10 cellular contexts compared by ENCODE assay signal in the genomic region with DNA sequence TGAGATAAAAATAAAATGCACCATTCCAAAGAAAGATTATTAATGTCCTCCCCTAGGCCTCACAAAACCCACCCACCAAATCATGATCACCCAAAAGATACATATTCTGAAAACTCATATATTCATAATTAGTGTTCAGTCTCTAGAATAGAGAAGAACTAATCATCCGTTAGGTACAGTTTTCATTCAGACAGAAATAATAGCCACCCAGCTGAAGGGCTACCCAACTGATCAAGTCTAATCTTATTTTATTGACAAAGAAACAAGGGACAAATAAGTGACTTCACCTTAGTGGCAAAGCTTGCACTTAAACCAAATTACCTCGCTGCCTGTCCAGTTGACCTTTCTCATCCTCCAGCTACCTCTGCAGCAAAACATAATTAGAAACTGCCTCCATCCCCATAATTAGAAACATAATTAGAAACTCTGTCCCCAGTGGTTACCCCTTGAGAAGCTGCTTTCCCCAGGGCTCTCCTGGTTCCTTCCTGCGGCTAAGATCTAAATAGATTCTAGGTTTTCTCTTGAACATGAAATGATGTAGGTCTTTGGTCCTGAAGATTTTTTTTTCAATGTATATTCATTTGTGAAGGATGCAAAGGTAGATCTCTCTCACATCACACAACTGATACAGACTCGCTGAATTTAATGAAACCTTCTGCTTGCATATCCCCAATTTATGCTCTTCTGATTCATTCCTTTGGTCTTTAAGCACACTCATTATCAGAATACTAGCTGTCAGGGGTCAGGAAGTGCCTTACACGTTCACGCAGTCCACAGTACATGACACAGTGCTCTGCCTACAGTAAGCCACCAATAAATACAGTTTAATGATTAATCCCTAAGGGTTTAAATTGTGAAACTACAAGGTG. TPM values are rescaled to one million over a fixed set of nuclear protein-coding genes. Genes with fewer than 3 reads are reported as not detected.
DNase-seq lines count a peak whose midpoint lies in the region; ATAC-seq and TF ChIP-seq lines count a peak whose summit lies in the region.
"Had no signal": no experiment of that assay in that cellular context is flagged by ENCODE, and none has a peak within 500 bp of the region (broad histone marks: within the 10 kb centered on the region; RNA-seq: fewer than 3 reads in every experiment).

No MANE protein-coding gene starts in this region.

- no peak for TF ChIP-seq POLR2A in suprapubic skin (IDR thresholded peaks at IDR 0.05)

- H3K79me2 ChIP-seq in PC-9 (ENCODE audit: low read depth), result no peaks in the 10 kb centered on the region; the same call in 1 of the 2 replicates

- H3K36me3 ChIP-seq in liver (ENCODE audit: control insufficient read depth in 4 of 4, insufficient read depth in 3 of 4, low read depth in 1 of 4, low read length in 3 of 4) (no peaks in the 10 kb centered on the region), suprapubic skin (no peaks in the 10 kb centered on the region), PC-9 (ENCODE audit: low read depth) (no peaks in the 10 kb centered on the region)
- H3K36me3 ChIP-seq: breast epithelium had no signal

- BruUV-seq in PC-9 (replicated peaks; lab: Mats Ljungman, UMichigan), result no TSS peak

- peak; percentile 81 for ATAC-seq in GM18520 (IDR thresholded peaks at IDR 0.05; ENCODE audit: unreplicated experiment)
- ATAC-seq in GM21447 (IDR thresholded peaks at IDR 0.05; ENCODE audit: unreplicated experiment), result peak; percentile 93
- ATAC-seq in HG03342 (IDR thresholded peaks at IDR 0.05; ENCODE audit: unreplicated experiment), result peak; percentile 90

- POLR2A ChIA-PET in PC-9 (lab: Charles Lee; ENCODE audit: unreplicated experiment), result no interaction called here

- H3F3A ChIP-seq in PC-9 (ENCODE audit: insufficient read depth, low read depth), result peaks cover 1% of the 10 kb centered on the region; the same call in 1 of the 2 replicates

- no peak overlapping the region for H2AFZ ChIP-seq in PC-9

- H3K9me3 ChIP-seq in liver (ENCODE audit: control insufficient read depth in 4 of 4, low read length in 3 of 4) (no peaks in the 10 kb centered on the region), suprapubic skin (no peaks in the 10 kb centered on the region), PC-9 (ENCODE audit: insufficient read depth, low read depth) (no peaks in the 10 kb centered on the region)
- H3K9me3 ChIP-seq: breast epithelium had no signal

- TF ChIP-seq EP300 in suprapubic skin (IDR thresholded peaks at IDR 0.05), result no peak

- WGBS in liver, result 68% methylated on average over 6 of the region's 6 CpGs
- WGBS in suprapubic skin, result 83% methylated on average over 6 of the region's 6 CpGs

- H3K4me3 ChIP-seq in liver (ENCODE audit: low read depth in 1 of 3, low read length in 3 of 3) (no peak overlapping the region), suprapubic skin (no peak overlapping the region), PC-9 (no peak overlapping the region)
- H3K4me3 ChIP-seq: breast epithelium had no signal

- H3K27ac ChIP-seq in liver (ENCODE audit: low read depth in 1 of 2, low read length in 2 of 2), result no peak overlapping the region
- no peak overlapping the region for H3K27ac ChIP-seq in suprapubic skin
- no peak overlapping the region for H3K27ac ChIP-seq in PC-9
- H3K27ac ChIP-seq: breast epithelium had no signal

- CTCF ChIA-PET in PC-9 (lab: Charles Lee), result no interaction called here

- intact Hi-C loops in PC-9 (cut with micrococcal nuclease; ENCODE audit: unreplicated experiment), result no loop called here

- H3K4me2 ChIP-seq in PC-9, result no peak overlapping the region

- DNase-seq in iPS-NIHi7 (ENCODE audit: extremely low spot score), result no peak
- no peak for DNase-seq in suprapubic skin (ENCODE audit: low spot score in 2 of 2)
- no peak for DNase-seq in D341Med (ENCODE audit: low spot score)
- no peak for DNase-seq in PC-9
- DNase-seq: NCI-H1930 had no signal

- no peaks in the 10 kb centered on the region; the same call in 1 of the 2 replicates for H4K20me1 ChIP-seq in PC-9 (ENCODE audit: insufficient read depth)

- no peak for TF ChIP-seq CTCF in liver (IDR thresholded peaks at IDR 0.05; ENCODE audit: low read depth, low read length, missing input control)
- TF ChIP-seq CTCF in suprapubic skin (IDR thresholded peaks at IDR 0.05), result no peak
- no peak for TF ChIP-seq CTCF in PC-9 (conservative IDR thresholded peaks at IDR 0.05)

- H3K4me1 ChIP-seq in liver (ENCODE audit: control insufficient read depth in 4 of 4, insufficient read depth in 4 of 4, low read length in 3 of 4) (peaks cover 0 to 11% (median 5%) of the 10 kb centered on the region in 4 donors), suprapubic skin (no peaks in the 10 kb centered on the region), PC-9 (replicated peaks; ENCODE audit: insufficient read depth) (no peaks in the 10 kb centered on the region)
- H3K4me1 ChIP-seq: breast epithelium had no signal

- no peak for TF ChIP-seq RAD21 in liver (IDR thresholded peaks at IDR 0.05)

- H3K27me3 ChIP-seq in liver (ENCODE audit: control insufficient read depth in 4 of 4, insufficient read depth in 4 of 4, low read length in 3 of 4) (no peaks in the 10 kb centered on the region), suprapubic skin (no peaks in the 10 kb centered on the region), PC-9 (ENCODE audit: insufficient read depth, low read depth) (no peaks in the 10 kb centered on the region)
- H3K27me3 ChIP-seq: breast epithelium had no signal

- no peaks in the 10 kb centered on the region; the same call in 1 of the 2 replicates for H3K9me2 ChIP-seq in PC-9 (ENCODE audit: insufficient read depth)

- H3K9ac ChIP-seq in liver (ENCODE audit: low read depth in 1 of 2, low read length in 2 of 2), result no peak overlapping the region

TF ChIP-seq in liver, 16 proteins besides CTCF, POLR2A, EP300 and RAD21:
- TF ChIP-seq EGR1 (IDR thresholded peaks at IDR 0.05; ENCODE audit: low read depth in 2 of 2) (no peak), FOXA2 (IDR thresholded peaks at IDR 0.05) (peak; percentile 18), SP1 (IDR thresholded peaks at IDR 0.05) (peak; percentile 32), GABPA (IDR thresholded peaks at IDR 0.05 in 1 of 2, conservative IDR thresholded peaks at IDR 0.05 in 1 of 2) (no peak), TAF1 (conservative IDR thresholded peaks at IDR 0.05) (no peak), HNF4G (IDR thresholded peaks at IDR 0.05) (no peak), FOXA1 (IDR thresholded peaks at IDR 0.05) (peak; percentile 29), RXRA (IDR thresholded peaks at IDR 0.05) (peak; percentile 34 to 67), HNF4A (conservative IDR thresholded peaks at IDR 0.05) (peak; percentile 68 to 82), JUND (IDR thresholded peaks at IDR 0.05) (peak in 1 of 2 donors; percentile 52), YY1 (IDR thresholded peaks at IDR 0.05) (no peak)
- TF ChIP-seq, protein P1, sequence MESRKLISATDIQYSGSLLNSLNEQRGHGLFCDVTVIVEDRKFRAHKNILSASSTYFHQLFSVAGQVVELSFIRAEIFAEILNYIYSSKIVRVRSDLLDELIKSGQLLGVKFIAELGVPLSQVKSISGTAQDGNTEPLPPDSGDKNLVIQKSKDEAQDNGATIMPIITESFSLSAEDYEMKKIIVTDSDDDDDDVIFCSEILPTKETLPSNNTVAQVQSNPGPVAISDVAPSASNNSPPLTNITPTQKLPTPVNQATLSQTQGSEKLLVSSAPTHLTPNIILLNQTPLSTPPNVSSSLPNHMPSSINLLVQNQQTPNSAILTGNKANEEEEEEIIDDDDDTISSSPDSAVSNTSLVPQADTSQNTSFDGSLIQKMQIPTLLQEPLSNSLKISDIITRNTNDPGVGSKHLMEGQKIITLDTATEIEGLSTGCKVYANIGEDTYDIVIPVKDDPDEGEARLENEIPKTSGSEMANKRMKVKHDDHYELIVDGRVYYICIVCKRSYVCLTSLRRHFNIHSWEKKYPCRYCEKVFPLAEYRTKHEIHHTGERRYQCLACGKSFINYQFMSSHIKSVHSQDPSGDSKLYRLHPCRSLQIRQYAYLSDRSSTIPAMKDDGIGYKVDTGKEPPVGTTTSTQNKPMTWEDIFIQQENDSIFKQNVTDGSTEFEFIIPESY (IDR thresholded peaks at IDR 0.05), result peak; percentile 26
- TF ChIP-seq, protein P2, sequence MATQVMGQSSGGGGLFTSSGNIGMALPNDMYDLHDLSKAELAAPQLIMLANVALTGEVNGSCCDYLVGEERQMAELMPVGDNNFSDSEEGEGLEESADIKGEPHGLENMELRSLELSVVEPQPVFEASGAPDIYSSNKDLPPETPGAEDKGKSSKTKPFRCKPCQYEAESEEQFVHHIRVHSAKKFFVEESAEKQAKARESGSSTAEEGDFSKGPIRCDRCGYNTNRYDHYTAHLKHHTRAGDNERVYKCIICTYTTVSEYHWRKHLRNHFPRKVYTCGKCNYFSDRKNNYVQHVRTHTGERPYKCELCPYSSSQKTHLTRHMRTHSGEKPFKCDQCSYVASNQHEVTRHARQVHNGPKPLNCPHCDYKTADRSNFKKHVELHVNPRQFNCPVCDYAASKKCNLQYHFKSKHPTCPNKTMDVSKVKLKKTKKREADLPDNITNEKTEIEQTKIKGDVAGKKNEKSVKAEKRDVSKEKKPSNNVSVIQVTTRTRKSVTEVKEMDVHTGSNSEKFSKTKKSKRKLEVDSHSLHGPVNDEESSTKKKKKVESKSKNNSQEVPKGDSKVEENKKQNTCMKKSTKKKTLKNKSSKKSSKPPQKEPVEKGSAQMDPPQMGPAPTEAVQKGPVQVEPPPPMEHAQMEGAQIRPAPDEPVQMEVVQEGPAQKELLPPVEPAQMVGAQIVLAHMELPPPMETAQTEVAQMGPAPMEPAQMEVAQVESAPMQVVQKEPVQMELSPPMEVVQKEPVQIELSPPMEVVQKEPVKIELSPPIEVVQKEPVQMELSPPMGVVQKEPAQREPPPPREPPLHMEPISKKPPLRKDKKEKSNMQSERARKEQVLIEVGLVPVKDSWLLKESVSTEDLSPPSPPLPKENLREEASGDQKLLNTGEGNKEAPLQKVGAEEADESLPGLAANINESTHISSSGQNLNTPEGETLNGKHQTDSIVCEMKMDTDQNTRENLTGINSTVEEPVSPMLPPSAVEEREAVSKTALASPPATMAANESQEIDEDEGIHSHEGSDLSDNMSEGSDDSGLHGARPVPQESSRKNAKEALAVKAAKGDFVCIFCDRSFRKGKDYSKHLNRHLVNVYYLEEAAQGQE (IDR thresholded peaks at IDR 0.05), result peak; percentile 25
TF ChIP-seq in liver: peak in this region for 8.

RNA-seq across cellular contexts. Expression of a gene that starts 46.3 kb away (rescaled TPM):
- total RNA-seq in liver (10 to 100 TPM; 71.3 to 89.0 TPM), suprapubic skin (10 to 100 TPM; 33.9 to 43.0 (median 36.1) TPM), PC-9 (2021) (70.5 and 84.4 TPM in 2 replicates)
- polyA plus RNA-seq in liver, result 10 to 100 TPM; 32.7 to 33.1 TPM

RNA-seq across cellular contexts. Expression of a gene that starts 58.4 kb away (rescaled TPM):
- total RNA-seq in liver (100 to 1,000 TPM in 1 of 2 donors, 10 to 100 TPM in 1; 73.0 to 255 TPM), suprapubic skin (1 to 10 TPM in 2 of 4 donors, under 1 TPM in 1, not detected in 1; 0.56 to 2.4 (median 1.0) TPM), PC-9 (2021) (0.83 and 1.1 TPM in 2 replicates)
- 100 to 1,000 TPM in 1 of 2 donors, 10 to 100 TPM in 1; 99.4 to 115 TPM for polyA plus RNA-seq in liver

Comparison
In these comparisons a context has a peak if more than half of its experiments do, and no peak if none do; other contexts are left out.
1. RNA of a gene that starts 58.4 kb away (total RNA-seq): 73.0 to 255 TPM in liver; 0.56 to 2.4 TPM in suprapubic skin and 0.83 to 1.1 TPM in PC-9; every median in the first group is over 10 times any median in the second.
2. Peak in every context shown above with its lines, with median percentiles within 50 percentile points of each other: ATAC-seq.